ENCODE assay signal across 1 cellular context in genomic region chr5:178130576-178131445, GRCh38.
TF ChIP-seq lines count a peak whose summit lies in the region.

TSS of gene RMND5B (plus strand) at chr5:178131014. CDS start at chr5:178138120, 7,106 bp downstream.

TF ChIP-seq in HepG2, 621 proteins besides CTCF, POLR2A, EP300 and RAD21 (continued from another document and continues in another):
- TF ChIP-seq, protein P1, sequence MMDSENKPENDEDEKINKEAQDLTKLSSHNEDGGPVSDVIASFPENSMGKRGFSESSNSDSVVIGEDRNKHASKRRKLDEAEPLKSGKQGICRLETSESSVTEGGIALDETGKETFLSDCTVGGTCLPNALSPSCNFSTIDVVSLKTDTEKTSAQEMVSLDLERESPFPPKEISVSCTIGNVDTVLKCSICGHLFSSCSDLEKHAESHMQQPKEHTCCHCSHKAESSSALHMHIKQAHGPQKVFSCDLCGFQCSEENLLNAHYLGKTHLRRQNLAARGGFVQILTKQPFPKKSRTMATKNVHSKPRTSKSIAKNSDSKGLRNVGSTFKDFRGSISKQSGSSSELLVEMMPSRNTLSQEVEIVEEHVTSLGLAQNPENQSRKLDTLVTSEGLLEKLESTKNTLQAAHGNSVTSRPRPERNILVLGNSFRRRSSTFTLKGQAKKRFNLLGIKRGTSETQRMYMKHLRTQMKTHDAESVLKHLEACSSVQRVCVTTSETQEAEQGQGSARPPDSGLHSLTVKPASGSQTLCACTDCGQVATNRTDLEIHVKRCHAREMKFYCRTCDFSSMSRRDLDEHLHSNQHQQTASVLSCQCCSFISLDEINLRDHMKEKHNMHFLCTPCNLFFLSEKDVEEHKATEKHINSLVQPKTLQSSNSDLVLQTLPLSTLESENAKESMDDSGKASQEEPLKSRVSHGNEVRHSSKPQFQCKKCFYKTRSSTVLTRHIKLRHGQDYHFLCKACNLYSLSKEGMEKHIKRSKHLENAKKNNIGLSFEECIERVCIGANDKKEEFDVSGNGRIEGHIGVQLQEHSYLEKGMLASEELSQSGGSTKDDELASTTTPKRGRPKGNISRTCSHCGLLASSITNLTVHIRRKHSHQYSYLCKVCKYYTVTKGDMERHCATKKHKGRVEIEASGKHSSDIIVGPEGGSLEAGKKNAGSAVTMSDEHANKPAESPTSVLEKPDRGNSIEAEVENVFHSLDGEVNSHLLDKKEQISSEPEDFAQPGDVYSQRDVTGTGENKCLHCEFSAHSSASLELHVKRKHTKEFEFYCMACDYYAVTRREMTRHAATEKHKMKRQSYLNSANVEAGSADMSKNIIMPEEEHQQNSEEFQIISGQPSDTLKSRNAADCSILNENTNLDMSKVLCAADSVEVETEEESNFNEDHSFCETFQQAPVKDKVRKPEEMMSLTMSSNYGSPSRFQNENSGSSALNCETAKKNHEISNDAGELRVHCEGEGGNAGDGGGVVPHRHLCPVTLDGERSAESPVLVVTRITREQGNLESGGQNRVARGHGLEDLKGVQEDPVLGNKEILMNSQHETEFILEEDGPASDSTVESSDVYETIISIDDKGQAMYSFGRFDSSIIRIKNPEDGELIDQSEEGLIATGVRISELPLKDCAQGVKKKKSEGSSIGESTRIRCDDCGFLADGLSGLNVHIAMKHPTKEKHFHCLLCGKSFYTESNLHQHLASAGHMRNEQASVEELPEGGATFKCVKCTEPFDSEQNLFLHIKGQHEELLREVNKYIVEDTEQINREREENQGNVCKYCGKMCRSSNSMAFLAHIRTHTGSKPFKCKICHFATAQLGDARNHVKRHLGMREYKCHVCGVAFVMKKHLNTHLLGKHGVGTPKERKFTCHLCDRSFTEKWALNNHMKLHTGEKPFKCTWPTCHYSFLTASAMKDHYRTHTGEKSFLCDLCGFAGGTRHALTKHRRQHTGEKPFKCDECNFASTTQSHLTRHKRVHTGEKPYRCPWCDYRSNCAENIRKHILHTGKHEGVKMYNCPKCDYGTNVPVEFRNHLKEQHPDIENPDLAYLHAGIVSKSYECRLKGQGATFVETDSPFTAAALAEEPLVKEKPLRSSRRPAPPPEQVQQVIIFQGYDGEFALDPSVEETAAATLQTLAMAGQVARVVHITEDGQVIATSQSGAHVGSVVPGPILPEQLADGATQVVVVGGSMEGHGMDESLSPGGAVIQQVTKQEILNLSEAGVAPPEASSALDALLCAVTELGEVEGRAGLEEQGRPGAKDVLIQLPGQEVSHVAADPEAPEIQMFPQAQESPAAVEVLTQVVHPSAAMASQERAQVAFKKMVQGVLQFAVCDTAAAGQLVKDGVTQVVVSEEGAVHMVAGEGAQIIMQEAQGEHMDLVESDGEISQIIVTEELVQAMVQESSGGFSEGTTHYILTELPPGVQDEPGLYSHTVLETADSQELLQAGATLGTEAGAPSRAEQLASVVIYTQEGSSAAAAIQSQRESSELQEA (CRISPR knock-in tag; IDR thresholded peaks at IDR 0.05; ENCODE audit: not compliant biosample characterization): peak; percentile 51
- TF ChIP-seq ZNF33A (CRISPR knock-in tag; IDR thresholded peaks at IDR 0.05; ENCODE audit: borderline replicate concordance) (0 out of 2 replicates have a peak, but pooled peaks have one; percentile 9), NFKBIZ (CRISPR knock-in tag; IDR thresholded peaks at IDR 0.05) (peak; percentile 15; the same call in 1 of the 2 replicates), GABPA (IDR thresholded peaks at IDR 0.05; ENCODE audit: low read depth, low read length) (peak; percentile 91), GABPA (CRISPR knock-in tag; IDR thresholded peaks at IDR 0.05; ENCODE audit: low read depth) (peak; percentile 81), PHB2 (IDR thresholded peaks at IDR 0.05; ENCODE audit: partially characterized antibody) (no peak), FOXK2 (IDR thresholded peaks at IDR 0.05) (peak; percentile 58; the same call in 1 of the 2 replicates), ETS1 (CRISPR knock-in tag; IDR thresholded peaks at IDR 0.05) (0 out of 2 replicates have a peak, but pooled peaks have one; percentile 32), HMG20B (CRISPR knock-in tag; conservative IDR thresholded peaks at IDR 0.05) (no peak), ZNF569 (CRISPR knock-in tag; IDR thresholded peaks at IDR 0.05; ENCODE audit: borderline replicate concordance) (no peak), ZXDC (CRISPR knock-in tag; IDR thresholded peaks at IDR 0.05) (0 out of 2 replicates have a peak, but pooled peaks have one; percentile 48), ZNF274 (CRISPR knock-in tag; IDR thresholded peaks at IDR 0.05) (peak; percentile 65), ZNF138 (CRISPR knock-in tag; IDR thresholded peaks at IDR 0.05; ENCODE audit: low read depth) (no peak; the same call in 1 of the 2 replicates), NFYC (CRISPR knock-in tag; IDR thresholded peaks at IDR 0.05) (peak; percentile 28; the same call in 1 of the 2 replicates), ZBTB7A (CRISPR knock-in tag; IDR thresholded peaks at IDR 0.05) (0 out of 2 replicates have a peak, but pooled peaks have one; percentile 48), PAXIP1 (CRISPR knock-in tag; conservative IDR thresholded peaks at IDR 0.05) (0 out of 2 replicates have a peak, but pooled peaks have one; percentile 30), ZNF441 (CRISPR knock-in tag; IDR thresholded peaks at IDR 0.05; ENCODE audit: borderline replicate concordance) (0 out of 2 replicates have a peak, but pooled peaks have one; percentile 83), ZNF12 (CRISPR knock-in tag; IDR thresholded peaks at IDR 0.05) (no peak), ZFP37 (CRISPR knock-in tag; IDR thresholded peaks at IDR 0.05; ENCODE audit: borderline replicate concordance) (no peak), MYNN (CRISPR knock-in tag; IDR thresholded peaks at IDR 0.05; ENCODE audit: low read depth) (no peak), MAFF (IDR thresholded peaks at IDR 0.05; ENCODE audit: low read depth, low read length) (no peak), ZNF850 (CRISPR knock-in tag; conservative IDR thresholded peaks at IDR 0.05) (no peak), ZNF816 (CRISPR knock-in tag; IDR thresholded peaks at IDR 0.05; ENCODE audit: borderline replicate concordance) (peak; percentile 95; the same call in 1 of the 2 replicates), ZNF740 (CRISPR knock-in tag; IDR thresholded peaks at IDR 0.05) (peak; percentile 24; the same call in 1 of the 2 replicates)
- TF ChIP-seq, protein P2, sequence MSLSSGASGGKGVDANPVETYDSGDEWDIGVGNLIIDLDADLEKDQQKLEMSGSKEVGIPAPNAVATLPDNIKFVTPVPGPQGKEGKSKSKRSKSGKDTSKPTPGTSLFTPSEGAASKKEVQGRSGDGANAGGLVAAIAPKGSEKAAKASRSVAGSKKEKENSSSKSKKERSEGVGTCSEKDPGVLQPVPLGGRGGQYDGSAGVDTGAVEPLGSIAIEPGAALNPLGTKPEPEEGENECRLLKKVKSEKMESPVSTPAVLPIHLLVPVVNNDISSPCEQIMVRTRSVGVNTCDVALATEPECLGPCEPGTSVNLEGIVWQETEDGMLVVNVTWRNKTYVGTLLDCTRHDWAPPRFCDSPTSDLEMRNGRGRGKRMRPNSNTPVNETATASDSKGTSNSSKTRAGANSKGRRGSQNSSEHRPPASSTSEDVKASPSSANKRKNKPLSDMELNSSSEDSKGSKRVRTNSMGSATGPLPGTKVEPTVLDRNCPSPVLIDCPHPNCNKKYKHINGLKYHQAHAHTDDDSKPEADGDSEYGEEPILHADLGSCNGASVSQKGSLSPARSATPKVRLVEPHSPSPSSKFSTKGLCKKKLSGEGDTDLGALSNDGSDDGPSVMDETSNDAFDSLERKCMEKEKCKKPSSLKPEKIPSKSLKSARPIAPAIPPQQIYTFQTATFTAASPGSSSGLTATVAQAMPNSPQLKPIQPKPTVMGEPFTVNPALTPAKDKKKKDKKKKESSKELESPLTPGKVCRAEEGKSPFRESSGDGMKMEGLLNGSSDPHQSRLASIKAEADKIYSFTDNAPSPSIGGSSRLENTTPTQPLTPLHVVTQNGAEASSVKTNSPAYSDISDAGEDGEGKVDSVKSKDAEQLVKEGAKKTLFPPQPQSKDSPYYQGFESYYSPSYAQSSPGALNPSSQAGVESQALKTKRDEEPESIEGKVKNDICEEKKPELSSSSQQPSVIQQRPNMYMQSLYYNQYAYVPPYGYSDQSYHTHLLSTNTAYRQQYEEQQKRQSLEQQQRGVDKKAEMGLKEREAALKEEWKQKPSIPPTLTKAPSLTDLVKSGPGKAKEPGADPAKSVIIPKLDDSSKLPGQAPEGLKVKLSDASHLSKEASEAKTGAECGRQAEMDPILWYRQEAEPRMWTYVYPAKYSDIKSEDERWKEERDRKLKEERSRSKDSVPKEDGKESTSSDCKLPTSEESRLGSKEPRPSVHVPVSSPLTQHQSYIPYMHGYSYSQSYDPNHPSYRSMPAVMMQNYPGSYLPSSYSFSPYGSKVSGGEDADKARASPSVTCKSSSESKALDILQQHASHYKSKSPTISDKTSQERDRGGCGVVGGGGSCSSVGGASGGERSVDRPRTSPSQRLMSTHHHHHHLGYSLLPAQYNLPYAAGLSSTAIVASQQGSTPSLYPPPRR (CRISPR knock-in tag; IDR thresholded peaks at IDR 0.05; ENCODE audit: borderline replicate concordance): 0 out of 2 replicates have a peak, but pooled peaks have one; percentile 15
- TF ChIP-seq, protein P3, sequence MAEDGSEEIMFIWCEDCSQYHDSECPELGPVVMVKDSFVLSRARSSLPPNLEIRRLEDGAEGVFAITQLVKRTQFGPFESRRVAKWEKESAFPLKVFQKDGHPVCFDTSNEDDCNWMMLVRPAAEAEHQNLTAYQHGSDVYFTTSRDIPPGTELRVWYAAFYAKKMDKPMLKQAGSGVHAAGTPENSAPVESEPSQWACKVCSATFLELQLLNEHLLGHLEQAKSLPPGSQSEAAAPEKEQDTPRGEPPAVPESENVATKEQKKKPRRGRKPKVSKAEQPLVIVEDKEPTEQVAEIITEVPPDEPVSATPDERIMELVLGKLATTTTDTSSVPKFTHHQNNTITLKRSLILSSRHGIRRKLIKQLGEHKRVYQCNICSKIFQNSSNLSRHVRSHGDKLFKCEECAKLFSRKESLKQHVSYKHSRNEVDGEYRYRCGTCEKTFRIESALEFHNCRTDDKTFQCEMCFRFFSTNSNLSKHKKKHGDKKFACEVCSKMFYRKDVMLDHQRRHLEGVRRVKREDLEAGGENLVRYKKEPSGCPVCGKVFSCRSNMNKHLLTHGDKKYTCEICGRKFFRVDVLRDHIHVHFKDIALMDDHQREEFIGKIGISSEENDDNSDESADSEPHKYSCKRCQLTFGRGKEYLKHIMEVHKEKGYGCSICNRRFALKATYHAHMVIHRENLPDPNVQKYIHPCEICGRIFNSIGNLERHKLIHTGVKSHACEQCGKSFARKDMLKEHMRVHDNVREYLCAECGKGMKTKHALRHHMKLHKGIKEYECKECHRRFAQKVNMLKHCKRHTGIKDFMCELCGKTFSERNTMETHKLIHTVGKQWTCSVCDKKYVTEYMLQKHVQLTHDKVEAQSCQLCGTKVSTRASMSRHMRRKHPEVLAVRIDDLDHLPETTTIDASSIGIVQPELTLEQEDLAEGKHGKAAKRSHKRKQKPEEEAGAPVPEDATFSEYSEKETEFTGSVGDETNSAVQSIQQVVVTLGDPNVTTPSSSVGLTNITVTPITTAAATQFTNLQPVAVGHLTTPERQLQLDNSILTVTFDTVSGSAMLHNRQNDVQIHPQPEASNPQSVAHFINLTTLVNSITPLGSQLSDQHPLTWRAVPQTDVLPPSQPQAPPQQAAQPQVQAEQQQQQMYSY (CRISPR knock-in tag; IDR thresholded peaks at IDR 0.05): peak; percentile 69; the same call in 1 of the 2 replicates
